ENCODE assay signal across 9 cellular contexts in the genomic region with DNA sequence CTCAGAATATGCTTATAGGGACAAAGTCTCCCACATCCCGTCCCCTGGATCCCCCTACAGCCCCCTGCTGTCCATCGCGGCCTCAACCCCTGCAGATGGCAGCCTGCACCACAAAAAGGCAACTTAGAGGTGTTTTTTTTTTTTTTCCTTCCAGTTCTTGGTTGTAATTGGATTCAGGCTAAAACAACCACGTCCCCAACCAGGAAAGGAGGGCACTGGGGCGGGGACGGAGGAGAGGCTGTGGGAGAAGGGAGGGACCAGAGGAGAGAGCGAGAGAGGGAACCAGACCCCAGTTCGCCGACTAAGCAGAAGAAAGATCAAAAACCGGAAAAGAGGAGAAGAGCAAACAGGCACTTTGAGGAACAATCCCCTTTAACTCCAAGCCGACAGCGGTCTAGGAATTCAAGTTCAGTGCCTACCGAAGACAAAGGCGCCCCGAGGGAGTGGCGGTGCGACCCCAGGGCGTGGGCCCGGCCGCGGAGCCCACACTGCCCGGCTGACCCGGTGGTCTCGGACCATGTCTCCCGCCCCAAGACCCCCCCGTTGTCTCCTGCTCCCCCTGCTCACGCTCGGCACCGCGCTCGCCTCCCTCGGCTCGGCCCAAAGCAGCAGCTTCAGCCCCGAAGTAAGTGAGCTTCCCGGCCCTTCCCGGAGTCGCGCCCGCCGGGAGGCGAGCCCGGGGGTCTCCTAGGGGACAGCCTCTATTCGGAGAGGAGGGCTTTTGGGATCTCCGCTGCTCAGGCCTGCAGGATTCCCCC. TPM values are rescaled to one million over a fixed set of nuclear protein-coding genes. Genes with fewer than 3 reads are reported as not detected.
A peak's percentile ranks its signal among the peaks of the same experiment; 100 is the strongest.
DNase-seq lines count a peak whose midpoint lies in the region; ATAC-seq, FAIRE-seq and TF ChIP-seq lines count a peak whose summit lies in the region.
"Had no signal": no experiment of that assay in that cellular context is flagged by ENCODE, and none has a peak within 500 bp of the region (broad histone marks: within the 10 kb centered on the region; RNA-seq: fewer than 3 reads in every experiment).

A gene (plus strand): TSS at position 285 of the 758 bp plus-strand sequence. CDS start 233 bp downstream, at position 518.

- DNase-seq in HFFc6 (peak; percentile 79), cardiac septum (ENCODE audit: low spot score) (no peak), pancreas (peak in 5 of 6 donors; percentile 52 to 79 (median 67)), DMS153 (lab: John Stamatoyannopoulos, UW) (no peak), COR-L47 (lab: John Stamatoyannopoulos, UW) (no peak)

- TF ChIP-seq CTCF in HFFc6 (IDR thresholded peaks at IDR 0.05): peak; percentile 71
- no peak for TF ChIP-seq CTCF in pancreas (IDR thresholded peaks at IDR 0.05)

- H3K4me3 Mint-ChIP-seq in HFFc6: peak within 1 kb of the TSS; percentile 99

- WGBS in adipose tissue, 3 donors: 1 to 4% (median 3%) methylated on average over 43 to 44 of the region's 44 CpGs
- WGBS in pancreas, 2 donors: 1% methylated on average over 26 to 44 of the region's 44 CpGs

- H3K4me1 ChIP-seq in ACC112 (ENCODE audit: control insufficient read depth, insufficient read depth, low read length, unreplicated experiment): peaks cover 29% of the 10 kb centered on the region
- H3K4me1 ChIP-seq in pancreas: peaks cover 0 to 16% (median 0%) of the 10 kb centered on the region in 3 donors

- no peak within 1 kb of the TSS for H2AFZ ChIP-seq in ACC112 (ENCODE audit: low read length, unreplicated experiment)

- H3K27ac ChIP-seq in ACC112 (ENCODE audit: low read depth, low read length) (peak within 1 kb of the TSS; percentile 88), adipose tissue (ENCODE audit: low read depth, low read length) (peak within 1 kb of the TSS; percentile 63), pancreas (peak within 1 kb of the TSS; percentile 72 to 87 (median 80))

- H3K36me3 ChIP-seq in ACC112 (ENCODE audit: insufficient read depth, low read length) (peaks cover 2% of the 10 kb centered on the region; the same call in 1 of the 2 replicates), pancreas (peaks cover 0 to 6% (median under 1%) of the 10 kb centered on the region in 3 donors)

- intact Hi-C loops in cardiac septum (cut with DNase I) (loop anchor here (2.0 kb wide), 1 partner anchor 16 kb away; no protein-coding TSS in a partner anchor), pancreas (cut with DNase I) (no loop called here)

- H3K4me3 ChIP-seq in ACC112 (ENCODE audit: low read depth, low read length): peak within 1 kb of the TSS; percentile 91
- peak within 1 kb of the TSS; percentile 38 to 90 (median 82) for H3K4me3 ChIP-seq in pancreas

- peaks cover 40% of the 10 kb centered on the region for H3K4me1 Mint-ChIP-seq in HFFc6 (ENCODE audit: low read depth)

- no peak for FAIRE-seq in pancreas (lab: Jason Lieb, UNC)
- FAIRE-seq: islet of Langerhans had no signal

- H3K27ac Mint-ChIP-seq in HFFc6: peak within 1 kb of the TSS; percentile 93

- ATAC-seq in pancreas: peak; percentile 75 to 86 (median 84)
- ATAC-seq in HG02623 (IDR thresholded peaks at IDR 0.05; ENCODE audit: unreplicated experiment): no peak

- no peaks in the 10 kb centered on the region for H3K9me3 ChIP-seq in pancreas

- H3K79me2 ChIP-seq in ACC112 (ENCODE audit: control insufficient read depth, insufficient read depth, low read length, unreplicated experiment): peaks cover 57% of the 10 kb centered on the region

- H3K27me3 Mint-ChIP-seq in HFFc6 (ENCODE audit: insufficient read depth): no peaks in the 10 kb centered on the region; the same call in 1 of the 2 replicates

- H3K27me3 ChIP-seq in ACC112 (ENCODE audit: insufficient read depth, low read length): no peaks in the 10 kb centered on the region
- no peaks in the 10 kb centered on the region for H3K27me3 ChIP-seq in pancreas

- peaks cover 33% of the 10 kb centered on the region for H3K36me3 Mint-ChIP-seq in HFFc6 (ENCODE audit: low read depth)

- no peaks in the 10 kb centered on the region for H3K9me3 Mint-ChIP-seq in HFFc6

RNA-seq across cellular contexts. Expression of the gene that starts here (rescaled TPM):
- total RNA-seq in HFFc6 (2021; fragmentation: NEBNext Ultra II Directional; extraction: Animal tissue kit (Norgen Biotek cat#: 25700)): 100 to 1,000 TPM; 284 to 322 (median 298) TPM
- polyA plus RNA-seq in adipose tissue (100 to 1,000 TPM in 1 of 3 donors, 10 to 100 TPM in 2; 26.1 to 109 (median 86.0) TPM), pancreas (10 to 100 TPM; 18.7 to 61.8 TPM)
- total RNA-seq in cardiac septum (26.1 TPM), pancreas (100 to 1,000 TPM in 1 of 6 donors, 10 to 100 TPM in 5; 21.5 to 146 (median 34.0) TPM)

Comparison
In these comparisons a context has a peak if more than half of its experiments do, and no peak if none do; other contexts are left out.
1. DNase-seq: peak in HFFc6 (single experiment) and pancreas (5 of 6); none in cardiac septum (single experiment), DMS153 (single experiment) and COR-L47 (single experiment).
2. Peak in every context shown above with its lines, with median percentiles within 50 percentile points of each other: H3K27ac ChIP-seq.